Comparison of ENCODE assay signal across 15 cellular contexts in the genomic region with DNA sequence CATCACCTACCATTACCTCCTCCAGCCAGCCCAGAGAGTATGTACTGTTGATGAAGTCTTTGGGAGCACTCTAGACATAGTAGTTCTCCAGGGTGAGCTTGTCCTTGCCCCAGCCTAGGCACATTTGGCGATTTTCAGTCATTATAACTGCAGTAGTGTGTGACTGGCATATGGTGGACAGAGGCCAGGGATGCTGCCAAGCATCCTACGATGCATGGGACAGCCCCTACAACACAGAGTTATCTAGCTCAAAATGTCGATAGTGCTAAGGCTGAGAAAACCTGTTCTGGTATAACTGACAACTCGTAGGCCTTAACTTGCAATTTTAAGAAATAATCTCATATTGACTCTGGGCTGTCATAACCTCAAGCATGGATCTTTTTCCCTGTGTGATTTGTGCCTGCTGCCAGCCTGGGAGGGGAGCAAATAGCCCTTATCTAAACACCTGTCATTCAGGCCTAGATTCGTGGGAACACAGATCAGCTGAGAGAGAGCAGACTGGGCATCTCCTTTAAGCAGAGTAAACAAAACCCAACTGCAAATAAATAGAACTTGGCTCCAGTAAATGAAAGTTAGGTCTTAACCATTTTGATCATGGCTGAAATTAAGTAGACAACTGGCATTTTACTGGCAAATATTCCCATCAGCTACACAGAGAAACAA.
"Had no signal": no experiment of that assay in that cellular context is flagged by ENCODE, and none has a peak within 500 bp of the region (broad histone marks: within the 10 kb centered on the region; RNA-seq: fewer than 3 reads in every experiment).

No MANE protein-coding gene starts in this region.

- ATAC-seq: activated CD8-positive, alpha-beta memory T cell treated with anti-CD3 and anti-CD28 coated beads, Interleukin-2, amount 10 ng/mL, durations not matched to agents 7 days and 5 days; foreskin keratinocyte; lower lobe of right lung; sciatic nerve had no signal

- H3K27ac Mint-ChIP-seq: activated CD8-positive, alpha-beta memory T cell treated with anti-CD3 and anti-CD28 coated beads, Interleukin-2, amount 10 ng/mL, durations not matched to agents 7 days and 5 days; activated naive CD4-positive, alpha-beta T cell treated with anti-CD3 and anti-CD28 coated beads, Interleukin-2, amount 10 ng/mL, durations not matched to agents 7 days and 5 days; dendritic cell treated with granulocyte-macrophage colony-stimulating factor and Interleukin-4, amounts not matched to agents 40 ng/mL and 50 ng/mL, for 4 days had no signal

- H3K9me3 Mint-ChIP-seq: activated naive CD4-positive, alpha-beta T cell treated with anti-CD3 and anti-CD28 coated beads, Interleukin-2, amount 10 ng/mL, durations not matched to agents 7 days and 5 days; dendritic cell treated with granulocyte-macrophage colony-stimulating factor and Interleukin-4, amounts not matched to agents 40 ng/mL and 50 ng/mL, for 4 days; neural progenitor cell had no signal

- H3K27me3 Mint-ChIP-seq: dendritic cell treated with granulocyte-macrophage colony-stimulating factor and Interleukin-4, amounts not matched to agents 40 ng/mL and 50 ng/mL, for 4 days had no signal

- H3K4me1 Mint-ChIP-seq: activated CD8-positive, alpha-beta memory T cell treated with anti-CD3 and anti-CD28 coated beads, Interleukin-2, amount 10 ng/mL, durations not matched to agents 7 days and 5 days; activated naive CD4-positive, alpha-beta T cell treated with anti-CD3 and anti-CD28 coated beads, Interleukin-2, amount 10 ng/mL, durations not matched to agents 7 days and 5 days had no signal

- DNase-seq: activated CD4-positive, alpha-beta T cell treated with anti-CD3 and anti-CD28 coated beads, Interleukin-2, amount 50 U/mL, for 4 hours; activated CD4-positive, CD25-positive, alpha-beta regulatory T cell treated with anti-CD3 and anti-CD28 coated beads, Interleukin-2, amount 50 U/mL, for 72 hours; activated CD8-positive, alpha-beta memory T cell treated with anti-CD3 and anti-CD28 coated beads, Interleukin-2, amount 10 ng/mL, durations not matched to agents 7 days and 5 days; activated naive CD4-positive, alpha-beta T cell treated with anti-CD3 and anti-CD28 coated beads, Interleukin-2, amount 10 ng/mL, durations not matched to agents 7 days and 5 days; activated T-cell treated with anti-CD3 and anti-CD28 coated beads, Interleukin-2, amount 50 U/mL, for 1 hour; effector memory CD4-positive, alpha-beta T cell; foreskin keratinocyte; lower lobe of right lung; spleen; stomach; T1000; testis had no signal

- H3K4me3 Mint-ChIP-seq: activated CD8-positive, alpha-beta memory T cell treated with anti-CD3 and anti-CD28 coated beads, Interleukin-2, amount 10 ng/mL, durations not matched to agents 7 days and 5 days; activated naive CD4-positive, alpha-beta T cell treated with anti-CD3 and anti-CD28 coated beads, Interleukin-2, amount 10 ng/mL, durations not matched to agents 7 days and 5 days; dendritic cell treated with granulocyte-macrophage colony-stimulating factor and Interleukin-4, amounts not matched to agents 40 ng/mL and 50 ng/mL, for 4 days; neural progenitor cell had no signal
